Comparison of ENCODE assay signal across 8 cellular contexts in the genomic region with DNA sequence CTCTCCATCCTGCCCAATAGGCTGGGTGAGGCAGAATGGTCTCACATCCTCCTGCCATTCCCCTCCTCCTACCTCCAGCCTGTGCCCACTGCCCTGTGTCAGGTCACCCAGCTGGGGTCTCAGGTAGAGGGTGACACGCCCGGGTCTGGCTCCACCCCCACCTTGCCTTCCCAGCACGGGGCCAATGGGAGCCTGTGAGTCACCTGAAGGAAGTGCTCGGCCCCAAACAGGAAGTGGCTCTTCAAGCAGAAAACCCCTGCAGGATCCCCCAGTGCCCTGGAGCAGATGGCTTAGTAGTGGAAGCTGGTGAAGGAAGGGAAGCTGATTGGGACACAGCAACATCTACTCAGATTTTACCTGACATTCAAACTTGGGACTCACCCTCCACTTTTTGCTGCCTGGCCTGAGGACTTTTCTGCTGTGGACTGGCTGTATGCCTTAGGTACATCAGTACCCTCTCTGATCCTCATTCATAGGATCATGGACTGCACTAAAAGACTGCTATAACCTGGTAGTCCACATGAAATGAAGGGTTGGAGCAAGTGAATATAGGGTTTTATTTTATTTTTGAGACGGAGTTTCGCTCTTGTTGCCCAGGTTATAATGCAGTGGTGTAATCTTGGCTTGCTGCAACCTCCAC. TPM values are rescaled to one million over a fixed set of nuclear protein-coding genes. Genes with fewer than 3 reads are reported as not detected.
DNase-seq lines count a peak whose midpoint lies in the region; ATAC-seq and TF ChIP-seq lines count a peak whose summit lies in the region.

No MANE protein-coding gene starts in this region.

- H3K27me3 Mint-ChIP-seq in stimulated activated naive CD8-positive, alpha-beta T cell treated with anti-CD3 and anti-CD28 coated beads, Interleukin-15, Interleukin-2, amounts not matched to agents 100 ng/mL and 50 ng/mL, for 24 hours, result no peaks in the 10 kb centered on the region
- H3K27me3 Mint-ChIP-seq in chondrocyte (ENCODE audit: low read depth), result no peaks in the 10 kb centered on the region

- ATAC-seq in GM18907 (IDR thresholded peaks at IDR 0.05; ENCODE audit: unreplicated experiment), result peak; percentile 71

- H3K4me3 Mint-ChIP-seq in stimulated activated naive CD8-positive, alpha-beta T cell treated with anti-CD3 and anti-CD28 coated beads, Interleukin-15, Interleukin-2, amounts not matched to agents 100 ng/mL and 50 ng/mL, for 24 hours, result peak overlapping the region; percentile 60
- no peak overlapping the region for H3K4me3 Mint-ChIP-seq in chondrocyte (ENCODE audit: unreplicated experiment)

- no peaks in the 10 kb centered on the region for H3K9me3 Mint-ChIP-seq in stimulated activated naive CD8-positive, alpha-beta T cell treated with anti-CD3 and anti-CD28 coated beads, Interleukin-15, Interleukin-2, amounts not matched to agents 100 ng/mL and 50 ng/mL, for 24 hours
- H3K9me3 Mint-ChIP-seq in chondrocyte (ENCODE audit: low read depth), result no peaks in the 10 kb centered on the region

- H3K27ac Mint-ChIP-seq in stimulated activated naive CD8-positive, alpha-beta T cell treated with anti-CD3 and anti-CD28 coated beads, Interleukin-15, Interleukin-2, amounts not matched to agents 100 ng/mL and 50 ng/mL, for 24 hours, result peak overlapping the region; percentile 67
- H3K27ac Mint-ChIP-seq in chondrocyte (ENCODE audit: unreplicated experiment), result no peak overlapping the region

- DNase-seq in Kasumi-1 (lab: John Stamatoyannopoulos, UW), result peak; percentile 58 to 78
- peak; percentile 54 to 56 for DNase-seq in activated CD4-positive, alpha-beta T cell treated with anti-CD3 and anti-CD28 coated beads, Interleukin-2, amount 50 U/mL, for 4 hours
- DNase-seq in iPS-NIHi11 (ENCODE audit: low spot score), result peak; percentile 48
- no peak for DNase-seq in chondrocyte (ENCODE audit: low spot score)
- no peak for DNase-seq in dedifferentiated amniotic fluid mesenchymal stem cell (ENCODE audit: extremely low spot score)
- no peak for DNase-seq in mesenteric fat pad (ENCODE audit: low spot score)

- H3K4me1 Mint-ChIP-seq in stimulated activated naive CD8-positive, alpha-beta T cell treated with anti-CD3 and anti-CD28 coated beads, Interleukin-15, Interleukin-2, amounts not matched to agents 100 ng/mL and 50 ng/mL, for 24 hours (ENCODE audit: low read depth), result peaks cover 20% of the 10 kb centered on the region
- H3K4me1 Mint-ChIP-seq in chondrocyte (ENCODE audit: low read depth), result peaks cover 11% of the 10 kb centered on the region

- no peaks in the 10 kb centered on the region for H3K36me3 Mint-ChIP-seq in stimulated activated naive CD8-positive, alpha-beta T cell treated with anti-CD3 and anti-CD28 coated beads, Interleukin-15, Interleukin-2, amounts not matched to agents 100 ng/mL and 50 ng/mL, for 24 hours (ENCODE audit: low read depth)
- H3K36me3 Mint-ChIP-seq in chondrocyte (ENCODE audit: low read depth), result no peaks in the 10 kb centered on the region

- TF ChIP-seq CTCF in chondrocyte (IDR thresholded peaks at IDR 0.05), result no peak

RNA-seq across cellular contexts. Expression of a gene that starts 33.4 kb away (rescaled TPM):
- total RNA-seq in chondrocyte, result 8.9 to 12.6 TPM (median 11.3 TPM) in 3 replicates
- 46.2 TPM for total RNA-seq in mesenteric fat pad

RNA-seq across cellular contexts. Expression of a gene that starts 59.3 kb away (rescaled TPM):
- 6.3 to 12.5 TPM (median 10.1 TPM) in 3 replicates for total RNA-seq in chondrocyte
- 0.61 TPM for total RNA-seq in mesenteric fat pad

Comparison
In these comparisons a context has a peak if more than half of its experiments do, and no peak if none do; other contexts are left out.
1. DNase-seq: peak in Kasumi-1 (2 of 2), activated CD4-positive, alpha-beta T cell treated with anti-CD3 and anti-CD28 coated beads, Interleukin-2, amount 50 U/mL, for 4 hours (2 of 2) and iPS-NIHi11 (single experiment); none in chondrocyte (single experiment), dedifferentiated amniotic fluid mesenchymal stem cell (single experiment) and mesenteric fat pad (single experiment).